ENCODE assay signal across 9 cellular contexts in the genomic region with DNA sequence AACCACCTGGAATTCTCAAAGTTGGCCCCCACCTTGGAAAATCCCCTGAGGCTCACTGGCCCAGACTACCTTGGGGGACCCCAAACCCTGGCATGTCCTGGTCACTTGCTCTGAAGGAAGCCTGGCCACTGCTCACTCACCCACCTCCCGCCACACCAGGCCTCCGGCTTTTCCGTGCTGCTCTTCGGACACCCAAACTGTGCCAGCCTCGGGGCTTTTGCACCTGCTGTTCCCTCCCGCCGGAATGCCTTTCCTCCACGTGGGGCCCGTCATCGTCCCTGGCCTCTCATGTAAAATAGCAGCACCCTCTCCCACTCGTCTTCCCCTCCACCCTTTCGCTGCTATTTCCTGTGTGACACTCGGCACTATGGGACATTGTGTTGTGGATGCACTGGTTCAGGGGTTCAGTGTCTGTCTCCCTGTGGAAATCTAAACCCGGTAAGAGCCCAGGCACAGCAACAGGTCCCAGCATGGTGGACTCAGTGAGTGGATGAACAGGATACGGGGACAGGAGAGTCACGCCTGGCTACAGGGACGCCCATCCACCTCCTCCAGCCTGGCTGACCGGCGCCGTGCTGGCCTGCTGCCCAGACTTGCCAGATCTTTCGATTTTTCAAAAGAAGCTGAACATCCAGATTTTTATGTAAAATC.
A peak's percentile ranks its signal among the peaks of the same experiment; 100 is the strongest.
DNase-seq lines count a peak whose midpoint lies in the region; ATAC-seq, FAIRE-seq and TF ChIP-seq lines count a peak whose summit lies in the region.
"Had no signal": no experiment of that assay in that cellular context is flagged by ENCODE, and none has a peak within 500 bp of the region (broad histone marks: within the 10 kb centered on the region; RNA-seq: fewer than 3 reads in every experiment).

No MANE protein-coding gene starts in this region.

- H3K36me3 ChIP-seq in endothelial cell of umbilical vein (ENCODE audit: control insufficient read depth in 2 of 2, extremely low read depth in 1 of 2, insufficient read depth in 2 of 2, low read length in 2 of 2), result no peaks in the 10 kb centered on the region
- H3K36me3 ChIP-seq in muscle layer of colon (ENCODE audit: insufficient read depth, low read length), result no peaks in the 10 kb centered on the region
- no peaks in the 10 kb centered on the region for H3K36me3 ChIP-seq in uterus

- H2AK5ac ChIP-seq in H9 (ENCODE audit: insufficient read length, low read length), result no peak overlapping the region

- no peak overlapping the region for H2BK12ac ChIP-seq in H9 (ENCODE audit: insufficient read length, low read depth, low read length)

- BruUV-seq in endothelial cell of umbilical vein (replicated peaks; lab: Mats Ljungman, UMichigan), result no TSS peak

- peaks cover 6 to 8% of the 10 kb centered on the region in 2 experiments for H3K9me3 Mint-ChIP-seq in H9
- H3K9me3 Mint-ChIP-seq in activated T-cell treated with anti-CD3 and anti-CD28 coated beads, Interleukin-2, amount 50 U/mL, for 4 hours, result no peaks in the 10 kb centered on the region

- peaks cover 25 to 29% of the 10 kb centered on the region in 2 experiments for H3K4me1 Mint-ChIP-seq in H9
- H3K4me1 Mint-ChIP-seq in activated T-cell treated with anti-CD3 and anti-CD28 coated beads, Interleukin-2, amount 50 U/mL, for 4 hours (ENCODE audit: low read depth), result no peaks in the 10 kb centered on the region
- H3K4me1 Mint-ChIP-seq: B cell had no signal

- H3K27me3 ChIP-seq in endothelial cell of umbilical vein (ENCODE audit: control insufficient read depth in 2 of 2, insufficient read depth in 2 of 2, low read length in 2 of 2) (no peaks in the 10 kb centered on the region), muscle layer of colon (ENCODE audit: control insufficient read depth in 1 of 2, insufficient read depth in 2 of 2, low read length in 2 of 2) (no peaks in the 10 kb centered on the region), uterus (no peaks in the 10 kb centered on the region), H9 (ENCODE audit: insufficient read depth, low read length) (no peaks in the 10 kb centered on the region)

- peak overlapping the region; percentile 32 for H3K4me2 ChIP-seq in endothelial cell of umbilical vein (ENCODE audit: insufficient read depth, low read length)
- H3K4me2 ChIP-seq in H9 (ENCODE audit: insufficient read depth, insufficient read length, low read length), result no peak overlapping the region

- CTCF ChIA-PET in endothelial cell of umbilical vein (lab: Charles Lee), result interaction anchor here (0.9 to 2.0 kb wide), 17 partner anchors 14 to 189 kb away, joined by 3 to 12 read pairs (median 4); partner anchors contain the start of gene NCOR2

- H4K5ac ChIP-seq in H9 (ENCODE audit: insufficient read length, low read depth, low read length), result no peak overlapping the region

- H3K79me1 ChIP-seq in H9 (ENCODE audit: insufficient read depth, low read depth, low read length, poor library complexity, severe bottlenecking), result no peaks in the 10 kb centered on the region

- no peak overlapping the region for H3K4me3 Mint-ChIP-seq in H9
- H3K4me3 Mint-ChIP-seq in activated T-cell treated with anti-CD3 and anti-CD28 coated beads, Interleukin-2, amount 50 U/mL, for 4 hours, result no peak overlapping the region
- H3K4me3 Mint-ChIP-seq: B cell had no signal

- H3K18ac ChIP-seq in H9 (ENCODE audit: insufficient read length, low read depth, low read length), result no peak overlapping the region

- intact Hi-C loops in endothelial cell of umbilical vein (cut with micrococcal nuclease) (loop anchor here (1.0 to 5.0 kb wide), 7 partner anchors 27 to 134 kb away; no protein-coding TSS in a partner anchor), uterus (cut with DNase I; ENCODE audit: low total_unique reads) (no loop called here)

- peak overlapping the region; percentile 91 for H3K27ac ChIP-seq in endothelial cell of umbilical vein (ENCODE audit: insufficient read depth, low read depth, low read length)
- H3K27ac ChIP-seq in muscle layer of colon (ENCODE audit: low read depth, low read length), result peak overlapping the region; percentile 79
- peak overlapping the region; percentile 82 to 84 for H3K27ac ChIP-seq in uterus
- H3K27ac ChIP-seq in H9 (ENCODE audit: insufficient read length, low read depth, low read length), result no peak overlapping the region

- peaks cover 0 to 7% (median 0%) of the 10 kb centered on the region in 3 experiments; a peak in 2 of 7 replicates for H3K36me3 Mint-ChIP-seq in H9 (ENCODE audit: insufficient read depth in 1 of 3, low read depth in 3 of 3)
- no peaks in the 10 kb centered on the region for H3K36me3 Mint-ChIP-seq in activated T-cell treated with anti-CD3 and anti-CD28 coated beads, Interleukin-2, amount 50 U/mL, for 4 hours (ENCODE audit: insufficient read depth)

- H3K23me2 ChIP-seq in H9 (ENCODE audit: insufficient read length, low read depth, low read length, poor library complexity, severe bottlenecking), result no peaks in the 10 kb centered on the region

- H3K27ac Mint-ChIP-seq in H9, result peak overlapping the region in 1 of 3 experiments; percentile 14; a peak in 1 of 7 replicates
- H3K27ac Mint-ChIP-seq: B cell had no signal

- TF ChIP-seq POLR2A in endothelial cell of umbilical vein (IDR thresholded peaks at IDR 0.05; ENCODE audit: low read depth, low read length) (no peak), uterus (IDR thresholded peaks at IDR 0.05) (no peak)

- dilution Hi-C loops in endothelial cell of umbilical vein (cut with MboI; ENCODE audit: extremely low pct_ligation_motif_present, low sequenced_read_pairs), result no loop called here

- no peak overlapping the region for H3T11ph ChIP-seq in H9 (ENCODE audit: low read length)

- H3K9ac ChIP-seq in endothelial cell of umbilical vein (replicated peaks; ENCODE audit: extremely low read depth, insufficient read depth, low read length) (peak overlapping the region; percentile 62), muscle layer of colon (ENCODE audit: low read length) (peak overlapping the region; percentile 15), H9 (ENCODE audit: extremely low read depth, insufficient read length, low read length) (no peak overlapping the region)

- no peak for ATAC-seq in activated T-cell treated with anti-CD3 and anti-CD28 coated beads, Interleukin-2, amount 50 U/mL, for 4 hours

- H3K79me2 ChIP-seq in endothelial cell of umbilical vein (ENCODE audit: control insufficient read depth, insufficient read depth, low read length) (no peaks in the 10 kb centered on the region), H9 (ENCODE audit: insufficient read depth, low read length) (no peaks in the 10 kb centered on the region)

- H4K20me1 ChIP-seq in endothelial cell of umbilical vein (replicated peaks; ENCODE audit: control insufficient read depth, extremely low read depth, insufficient read depth, low read length), result no peaks in the 10 kb centered on the region
- H4K20me1 ChIP-seq in H9 (ENCODE audit: control insufficient read depth, insufficient read depth, insufficient read length), result no peaks in the 10 kb centered on the region

- peak; percentile 17 for DNase-seq in SIG-M5 treated with dmso at 0.1 percent for 504 hours (lab: John Stamatoyannopoulos, UW; ENCODE audit: unreplicated experiment)
- DNase-seq in SIG-M5 (lab: John Stamatoyannopoulos, UW), result no peak
- no peak for DNase-seq in endothelial cell of umbilical vein (ENCODE audit: low read depth, low spot score)
- peak; percentile 65 to 73 for DNase-seq in uterus
- DNase-seq in NOMO-1 (lab: John Stamatoyannopoulos, UW; ENCODE audit: unreplicated experiment in 2 of 2), result no peak
- no peak for DNase-seq in H9
- DNase-seq in activated T-cell treated with anti-CD3 and anti-CD28 coated beads, Interleukin-2, amount 50 U/mL, for 4 hours, result no peak

- no peak overlapping the region for H2BK15ac ChIP-seq in H9 (ENCODE audit: low read depth, low read length)

- no peak overlapping the region for H3K14ac ChIP-seq in H9 (ENCODE audit: insufficient read depth, low read length)

- no peak overlapping the region for H4K91ac ChIP-seq in H9 (ENCODE audit: insufficient read length, low read depth, low read length)

- peaks cover 2% of the 10 kb centered on the region; the same call in 1 of the 2 replicates for H3K27me3 Mint-ChIP-seq in H9 (ENCODE audit: low read depth)
- H3K27me3 Mint-ChIP-seq in activated T-cell treated with anti-CD3 and anti-CD28 coated beads, Interleukin-2, amount 50 U/mL, for 4 hours (ENCODE audit: low read depth), result peaks cover 6% of the 10 kb centered on the region

- no peak overlapping the region for H2BK5ac ChIP-seq in H9 (ENCODE audit: insufficient read length, low read length)

- WGBS in H9 (ENCODE audit: extremely low coverage, insufficient read length, low lambda C conversion rate), result no CpG with 5 or more reads among the region's 21 CpGs

- H3K56ac ChIP-seq in H9 (ENCODE audit: insufficient read length, low read depth, low read length), result no peak overlapping the region

- no peak overlapping the region for H2BK20ac ChIP-seq in H9 (ENCODE audit: low read depth, low read length, poor library complexity, severe bottlenecking)

- POLR2A ChIA-PET in endothelial cell of umbilical vein (lab: Charles Lee), result interaction anchor here (0.7 to 1.8 kb wide), 4 partner anchors 15 to 201 kb away, joined by 3 to 15 read pairs (median 3); no protein-coding TSS in a partner anchor

- no peak for FAIRE-seq in endothelial cell of umbilical vein (lab: Jason Lieb, UNC)

- no peak overlapping the region for H3K23ac ChIP-seq in H9 (ENCODE audit: insufficient read length, low read depth, low read length)

- no peak overlapping the region for H3K4ac ChIP-seq in H9 (ENCODE audit: low read depth, low read length)

- no peak overlapping the region for H2BK120ac ChIP-seq in H9 (ENCODE audit: low read depth, low read length, poor library complexity, severe bottlenecking)

- no peak overlapping the region for H4K8ac ChIP-seq in H9 (replicated peaks; ENCODE audit: insufficient read length, low read depth, low read length)

- H3K4me1 ChIP-seq in endothelial cell of umbilical vein (ENCODE audit: control insufficient read depth, extremely low read depth, insufficient read depth, low read length), result peaks cover 51% of the 10 kb centered on the region
- peaks cover 46% of the 10 kb centered on the region for H3K4me1 ChIP-seq in muscle layer of colon (ENCODE audit: insufficient read depth, low read length)
- H3K4me1 ChIP-seq in uterus, result peaks cover 0 to 15% of the 10 kb centered on the region in 2 donors
- 0 out of 2 replicates have a peak, but pooled peaks cover 2% of the 10 kb centered on the region for H3K4me1 ChIP-seq in H9 (ENCODE audit: insufficient read depth, low read length)

- H3K4me3 ChIP-seq in endothelial cell of umbilical vein (replicated peaks in 1 of 3; ENCODE audit: insufficient read depth in 1 of 3, low read depth in 1 of 3, low read length in 3 of 3) (no peak overlapping the region), muscle layer of colon (ENCODE audit: low read depth in 1 of 2, low read length in 2 of 2) (peak overlapping the region in 1 of 2 donors; percentile 43), uterus (no peak overlapping the region)

- H3K9me3 ChIP-seq in endothelial cell of umbilical vein (replicated peaks; ENCODE audit: control insufficient read depth, insufficient read depth, low read length), result no peaks in the 10 kb centered on the region
- H3K9me3 ChIP-seq in muscle layer of colon (ENCODE audit: low read length), result no peaks in the 10 kb centered on the region
- H3K9me3 ChIP-seq in uterus, result no peaks in the 10 kb centered on the region
- no peaks in the 10 kb centered on the region for H3K9me3 ChIP-seq in H9 (ENCODE audit: control insufficient read depth, low read depth, low read length)

- no peaks in the 10 kb centered on the region for H3K9me1 ChIP-seq in endothelial cell of umbilical vein (replicated peaks; ENCODE audit: control insufficient read depth, extremely low read depth, insufficient read depth, low read length)

- peak overlapping the region; percentile 27 for H2AFZ ChIP-seq in endothelial cell of umbilical vein (ENCODE audit: low read depth, low read length)
- H2AFZ ChIP-seq in H9 (ENCODE audit: low read length), result no peak overlapping the region

- TF ChIP-seq CTCF in endothelial cell of umbilical vein (IDR thresholded peaks at IDR 0.05; ENCODE audit: extremely low read depth in 1 of 2, insufficient read depth in 1 of 2, low read depth in 1 of 2, low read length in 2 of 2), result no peak
- no peak for TF ChIP-seq CTCF in uterus (IDR thresholded peaks at IDR 0.05)
- no peak for TF ChIP-seq CTCF in H9 (conservative IDR thresholded peaks at IDR 0.05)

Comparison
In these comparisons a context has a peak if more than half of its experiments do, and no peak if none do; other contexts are left out.
1. DNase-seq: peak in SIG-M5 treated with dmso at 0.1 percent for 504 hours (single experiment) and uterus (2 of 2); none in SIG-M5 (single experiment), endothelial cell of umbilical vein (single experiment), NOMO-1 (0 of 2), H9 (single experiment) and activated T-cell treated with anti-CD3 and anti-CD28 coated beads, Interleukin-2, amount 50 U/mL, for 4 hours (single experiment).